ENCODE assay signal across 8 cellular contexts in the genomic region with DNA sequence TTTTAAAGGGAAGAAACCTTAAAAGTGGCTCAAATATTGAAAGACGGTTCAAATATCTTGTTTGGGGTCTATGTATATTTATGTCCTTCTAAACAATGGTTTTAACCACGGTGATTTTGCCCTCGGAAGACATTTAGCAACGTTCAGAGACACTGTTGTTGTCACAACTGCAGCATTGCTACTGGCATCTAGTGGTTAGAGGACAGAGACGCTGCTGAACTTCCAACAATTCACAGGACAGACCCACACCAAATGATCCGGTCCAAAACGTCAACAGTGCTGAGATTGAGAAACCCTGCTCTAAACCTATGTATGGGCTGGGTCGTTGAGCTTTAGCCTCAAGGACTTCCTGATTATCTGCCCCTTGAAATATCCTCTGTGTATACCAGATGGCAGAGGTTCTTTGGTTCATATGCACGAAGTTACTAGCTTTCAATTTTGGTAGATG.
A peak's percentile ranks its signal among the peaks of the same experiment; 100 is the strongest.
DNase-seq lines count a peak whose midpoint lies in the region.

No MANE protein-coding gene starts in this region.

- DNase-seq in activated CD4-positive, alpha-beta T cell treated with anti-CD3 and anti-CD28 coated beads for 4 hours, result peak; percentile 14 to 19
- DNase-seq in activated CD4-positive, alpha-beta T cell treated with anti-CD3 and anti-CD28 coated beads for 1 hour, result no peak
- DNase-seq in KBM-7 (peak; percentile 48), fibroblast of the conjunctiva (ENCODE audit: low read depth) (peak; percentile 14), nucleus accumbens (lab: John Stamatoyannopoulos, UW) (peak in 35 of 56 donors; percentile 8 to 56 (median 30)), NCI-H1930 (lab: John Stamatoyannopoulos, UW) (no peak)
- DNase-seq in activated CD4-positive, alpha-beta T cell treated with anti-CD3 and anti-CD28 coated beads, Interleukin-2, amount 50 U/mL, for 48 hours, result peak; percentile 9 to 20
- no peak for DNase-seq in activated CD4-positive, CD25-positive, alpha-beta regulatory T cell treated with anti-CD3 and anti-CD28 coated beads, Interleukin-2, amount 50 U/mL, for 72 hours

- in situ Hi-C loops in KBM-7 (cut with MboI; ENCODE audit: low pct_unique_long_range_greater_than_20kb, low sequenced_read_pairs), result no loop called here

Comparison
In these comparisons a context has a peak if more than half of its experiments do, and no peak if none do; other contexts are left out.
1. DNase-seq: peak in activated CD4-positive, alpha-beta T cell treated with anti-CD3 and anti-CD28 coated beads for 4 hours (2 of 2), KBM-7 (single experiment), activated CD4-positive, alpha-beta T cell treated with anti-CD3 and anti-CD28 coated beads, Interleukin-2, amount 50 U/mL, for 48 hours (2 of 2), fibroblast of the conjunctiva (single experiment) and nucleus accumbens (35 of 56); none in activated CD4-positive, alpha-beta T cell treated with anti-CD3 and anti-CD28 coated beads for 1 hour (single experiment), NCI-H1930 (0 of 2) and activated CD4-positive, CD25-positive, alpha-beta regulatory T cell treated with anti-CD3 and anti-CD28 coated beads, Interleukin-2, amount 50 U/mL, for 72 hours (single experiment).